Comparison of ENCODE assay signal across 9 cellular contexts in genomic region chr11:67415501-67416304, GRCh38. TPM values are rescaled to one million over a fixed set of nuclear protein-coding genes. Genes with fewer than 3 reads are reported as not detected.
DNase-seq lines count a peak whose midpoint lies in the region; ATAC-seq and TF ChIP-seq lines count a peak whose summit lies in the region.
"Had no signal": no experiment of that assay in that cellular context is flagged by ENCODE, and none has a peak within 500 bp of the region (broad histone marks: within the 10 kb centered on the region; RNA-seq: fewer than 3 reads in every experiment).

CARNS1 (plus strand) TSS chr11:67415678; CDS start chr11:67416200, 522 bp downstream.

- H3K4me3 ChIP-seq in DOHH2 (ENCODE audit: low read length) (0 out of 2 replicates have a peak within 1 kb of the TSS, but pooled peaks have one; percentile 14), WERI-Rb-1 (ENCODE audit: low read depth, low read length) (peak within 1 kb of the TSS; percentile 13), cardiac muscle cell (peak within 1 kb of the TSS; percentile 25), retinal pigment epithelial cell (ENCODE audit: low read length) (peak within 1 kb of the TSS; percentile 63)

- H3K36me3 ChIP-seq in DOHH2 (ENCODE audit: control insufficient read depth, low read length) (no peaks in the 10 kb centered on the region), WERI-Rb-1 (no peaks in the 10 kb centered on the region), cardiac muscle cell (no peaks in the 10 kb centered on the region)

- DNase-seq in WERI-Rb-1 (peak; percentile 44), cardiac muscle cell (ENCODE audit: low read depth in 1 of 2, low spot score in 1 of 2) (no peak), retinal pigment epithelial cell (ENCODE audit: low read depth) (no peak), RKO (ENCODE audit: low spot score) (no peak), cortex of kidney (lab: John Stamatoyannopoulos, UW) (no peak)
- DNase-seq: stimulated activated CD4-positive, alpha-beta T cell treated with anti-CD3 and anti-CD28 coated beads, Interleukin-12 subunit alpha, Interleukin-12 subunit beta, amount 100 ng/mL, for 4 hours had no signal

- no peaks in the 10 kb centered on the region for H3K9me2 ChIP-seq in DOHH2 (replicated peaks; ENCODE audit: control insufficient read depth, low read length)

- ATAC-seq in HG03457 (IDR thresholded peaks at IDR 0.05; ENCODE audit: unreplicated experiment): no peak
- ATAC-seq in GM19463 (IDR thresholded peaks at IDR 0.05; ENCODE audit: unreplicated experiment): no peak

- no peaks in the 10 kb centered on the region for H4K20me1 ChIP-seq in DOHH2 (ENCODE audit: control insufficient read depth, insufficient read depth, low read depth, low read length)

- peak within 1 kb of the TSS; percentile 31 for H3K4me2 ChIP-seq in DOHH2 (ENCODE audit: low read length)

- peaks cover 79% of the 10 kb centered on the region for H3K4me1 ChIP-seq in DOHH2 (ENCODE audit: control insufficient read depth, low read length)
- peaks cover 7% of the 10 kb centered on the region for H3K4me1 ChIP-seq in cardiac muscle cell (ENCODE audit: low read depth)

- peaks cover 10% of the 10 kb centered on the region for H3F3A ChIP-seq in DOHH2 (ENCODE audit: control insufficient read depth, insufficient read depth)

- H3K27ac ChIP-seq in DOHH2 (ENCODE audit: low read depth, low read length) (no peak within 1 kb of the TSS), WERI-Rb-1 (no peak within 1 kb of the TSS), cardiac muscle cell (no peak within 1 kb of the TSS)

- no peaks in the 10 kb centered on the region for H3K79me2 ChIP-seq in DOHH2 (ENCODE audit: control insufficient read depth, low read length)

- H3K27me3 ChIP-seq in DOHH2 (ENCODE audit: control insufficient read depth, low read length) (peaks cover 6% of the 10 kb centered on the region), WERI-Rb-1 (ENCODE audit: insufficient read depth, low read depth, severe bottlenecking) (no peaks in the 10 kb centered on the region), cardiac muscle cell (peaks cover 9% of the 10 kb centered on the region)

- TF ChIP-seq CTCF in DOHH2 (IDR thresholded peaks at IDR 0.05; ENCODE audit: low read depth, low read length, poor library complexity, severe bottlenecking): no peak
- no peak for TF ChIP-seq CTCF in WERI-Rb-1 (IDR thresholded peaks at IDR 0.05; ENCODE audit: low read depth, low read length)
- no peak for TF ChIP-seq CTCF in cardiac muscle cell (IDR thresholded peaks at IDR 0.05; ENCODE audit: low read depth, low read length)
- TF ChIP-seq CTCF in retinal pigment epithelial cell (conservative IDR thresholded peaks at IDR 0.05; ENCODE audit: low read depth, low read length): no peak

- no peaks in the 10 kb centered on the region for H3K9me3 ChIP-seq in DOHH2 (ENCODE audit: control insufficient read depth, insufficient read depth, low read length)
- H3K9me3 ChIP-seq in WERI-Rb-1 (ENCODE audit: severe bottlenecking): no peaks in the 10 kb centered on the region
- no peaks in the 10 kb centered on the region for H3K9me3 ChIP-seq in cardiac muscle cell (ENCODE audit: low read depth)

RNA-seq across cellular contexts. Expression of gene CARNS1, which starts in this region (rescaled TPM):
- total RNA-seq in cardiac muscle cell: 1.4 and 1.6 TPM in 2 replicates
- 2.1 and 4.8 TPM in 2 replicates for polyA plus RNA-seq in cardiac muscle cell

Comparison
In these comparisons a context has a peak if more than half of its experiments do, and no peak if none do; other contexts are left out.
1. H3K4me3 ChIP-seq: peak in every context shown above with its lines; median percentile 63 in retinal pigment epithelial cell; 25 in cardiac muscle cell; 14 in DOHH2; 13 in WERI-Rb-1.